8 cellular contexts compared by ENCODE assay signal in genomic region chr4:127964426-127965061, GRCh38. TPM values are rescaled to one million over a fixed set of nuclear protein-coding genes. Genes with fewer than 3 reads are reported as not detected.
DNase-seq lines count a peak whose midpoint lies in the region; ATAC-seq, FAIRE-seq and TF ChIP-seq lines count a peak whose summit lies in the region.
"Not testable (repeated sequence)": the region's sequence is repeated elsewhere in the genome, so short reads cannot be mapped to it uniquely, and the experiment has no call there.

No MANE protein-coding gene starts in this region.

- peaks cover 71% of the 10 kb centered on the region for H3K79me2 ChIP-seq in hepatocyte

- not testable (repeated sequence) for FAIRE-seq in pancreas (lab: Jason Lieb, UNC)

- peak overlapping the region; percentile 78 for H3K9ac ChIP-seq in HUES48 (ENCODE audit: low read depth, low read length)

- not testable (repeated sequence) for H3K27me3 ChIP-seq in HUES48 (ENCODE audit: control insufficient read depth, insufficient read depth, low read length); brain microvascular endothelial cell (replicated peaks); hepatocyte; pancreas; tibial nerve

- H3K9me3 Mint-ChIP-seq in T-helper 2 cell treated with Interferon-gamma antibody and Interleukin-4, amounts not matched to agents 5 μg/mL and 100 μg/mL, for 36 hours: not testable (repeated sequence)

- peak overlapping the region; percentile 94 for H3K27ac Mint-ChIP-seq in T-helper 2 cell treated with Interferon-gamma antibody and Interleukin-4, amounts not matched to agents 5 μg/mL and 100 μg/mL, for 36 hours

- H4K20me1 ChIP-seq in hepatocyte (ENCODE audit: insufficient read depth, poor library complexity, severe bottlenecking): not testable (repeated sequence)

- in situ Hi-C loops in brain microvascular endothelial cell (cut with HindIII; ENCODE audit: low pct_ligation_motif_present, low sequenced_read_pairs): not testable (repeated sequence)

- peak; percentile 35 for DNase-seq in T-helper 2 cell treated with Interferon-gamma antibody and Interleukin-4, amounts not matched to agents 5 μg/mL and 100 μg/mL, for 36 hours (ENCODE audit: low spot score)
- peak; percentile 43 for DNase-seq in brain microvascular endothelial cell
- DNase-seq in hepatocyte (ENCODE audit: low spot score); tibial nerve (ENCODE audit: low spot score in 2 of 2): not testable (repeated sequence)
- DNase-seq in pancreas: peak in 4 of 6 donors; percentile 20 to 82 (median 62)

- H3K4me3 ChIP-seq in HEK293 (ENCODE audit: low read depth, low read length) (peak overlapping the region; percentile 69), HUES48 (ENCODE audit: low read depth, low read length) (peak overlapping the region; percentile 82), brain microvascular endothelial cell (ENCODE audit: low read depth, low read length) (peak overlapping the region; percentile 99), hepatocyte (peak overlapping the region; percentile 68), pancreas (peak overlapping the region; percentile 87 to 95 (median 90)), tibial nerve (peak overlapping the region; percentile 86 to 99 (median 94))

- not testable (repeated sequence) for H3K9me3 ChIP-seq in HEK293 (ENCODE audit: control insufficient read depth, insufficient read depth, low read depth, low read length); HUES48 (ENCODE audit: control insufficient read depth, insufficient read depth, low read length); hepatocyte (ENCODE audit: low read depth); pancreas; tibial nerve

- POLR2A ChIA-PET in HEK293 (lab: Yijun Ruan, JAX): interaction anchor here (0.7 to 2.1 kb wide), 13 partner anchors 10 to 342 kb away, joined by 3 to 32 read pairs (median 4); partner anchors contain the start of genes INTU, LARP1B, PGRMC2 and PLK4

- peak overlapping the region; percentile 47; the same call in 1 of the 2 replicates for H3K27ac ChIP-seq in HEK293 (ENCODE audit: extremely low read depth, low read depth, low read length)
- H3K27ac ChIP-seq in HUES48 (ENCODE audit: low read depth, low read length): peak overlapping the region; percentile 87
- H3K27ac ChIP-seq in brain microvascular endothelial cell: peak overlapping the region; percentile 64
- H3K27ac ChIP-seq in hepatocyte: peak overlapping the region; percentile 94
- H3K27ac ChIP-seq in pancreas: peak overlapping the region; percentile 92 to 97 (median 94)
- peak overlapping the region; percentile 81 to 96 (median 94) for H3K27ac ChIP-seq in tibial nerve

- not testable (repeated sequence) for H3K27me3 Mint-ChIP-seq in T-helper 2 cell treated with Interferon-gamma antibody and Interleukin-4, amounts not matched to agents 5 μg/mL and 100 μg/mL, for 36 hours (ENCODE audit: low read depth)

- peak overlapping the region; percentile 83 for H3K4me2 ChIP-seq in hepatocyte

- not testable (repeated sequence) for H3K4me1 ChIP-seq in HEK293 (ENCODE audit: control insufficient read depth, insufficient read depth, low read length); HUES48 (ENCODE audit: control insufficient read depth, insufficient read depth, low read length); hepatocyte (ENCODE audit: insufficient read depth); pancreas
- peaks cover 0 to 23% (median 3%) of the 10 kb centered on the region in 4 donors for H3K4me1 ChIP-seq in tibial nerve

- H3K4me3 Mint-ChIP-seq in T-helper 2 cell treated with Interferon-gamma antibody and Interleukin-4, amounts not matched to agents 5 μg/mL and 100 μg/mL, for 36 hours: peak overlapping the region; percentile 95

- H3K9me2 ChIP-seq in hepatocyte (replicated peaks; ENCODE audit: insufficient read depth): not testable (repeated sequence)

- CTCF ChIA-PET in HEK293 (lab: Yijun Ruan, JAX): not testable (repeated sequence)

- peak overlapping the region; percentile 76 for H2AFZ ChIP-seq in hepatocyte

- TF ChIP-seq EP300 in tibial nerve (IDR thresholded peaks at IDR 0.05): not testable (repeated sequence)

- WGBS in hepatocyte (ENCODE audit: low lambda C conversion rate, missing lambda C conversion rate): 5% methylated on average over 40 of the region's 41 CpGs
- 0 to 2% methylated on average over 39 to 41 of the region's 41 CpGs for WGBS in pancreas, 2 donors
- WGBS in tibial nerve, 2 donors: 0% methylated on average over 18 of the region's 41 CpGs

- H3K36me3 Mint-ChIP-seq in T-helper 2 cell treated with Interferon-gamma antibody and Interleukin-4, amounts not matched to agents 5 μg/mL and 100 μg/mL, for 36 hours (ENCODE audit: low read depth): peaks cover 15% of the 10 kb centered on the region

- not testable (repeated sequence) for TF ChIP-seq CTCF in HEK293 (tag by site-specific recombination; IDR thresholded peaks at IDR 0.05); brain microvascular endothelial cell (IDR thresholded peaks at IDR 0.05; ENCODE audit: low read depth, low read length, missing control alignments); hepatocyte (IDR thresholded peaks at IDR 0.05; ENCODE audit: poor library complexity); pancreas (IDR thresholded peaks at IDR 0.05); tibial nerve (IDR thresholded peaks at IDR 0.05)

- H3K4me1 Mint-ChIP-seq in T-helper 2 cell treated with Interferon-gamma antibody and Interleukin-4, amounts not matched to agents 5 μg/mL and 100 μg/mL, for 36 hours (ENCODE audit: low read depth): peaks cover 30% of the 10 kb centered on the region

- peaks cover 0 to 13% of the 10 kb centered on the region in 2 experiments; a peak in 1 of 3 replicates for H3K36me3 ChIP-seq in HEK293 (ENCODE audit: control insufficient read depth in 2 of 2, insufficient read depth in 1 of 2, low read length in 2 of 2)
- H3K36me3 ChIP-seq in HUES48 (ENCODE audit: control insufficient read depth, insufficient read depth, low read length): peaks cover 13% of the 10 kb centered on the region
- H3K36me3 ChIP-seq in brain microvascular endothelial cell (replicated peaks); hepatocyte (replicated peaks; ENCODE audit: insufficient read depth, low read depth); pancreas; tibial nerve: not testable (repeated sequence)

- peak; percentile 22 for ATAC-seq in GM18511 (IDR thresholded peaks at IDR 0.05; ENCODE audit: unreplicated experiment)
- ATAC-seq in pancreas: peak; percentile 11 to 35 (median 22)

- not testable (repeated sequence) for TF ChIP-seq POLR2A in tibial nerve (IDR thresholded peaks at IDR 0.05)

- intact Hi-C loops in pancreas (cut with DNase I): not testable (repeated sequence)

TF ChIP-seq in HEK293, 187 proteins besides CTCF, POLR2A, EP300 and RAD21 (continues in another document):
- TF ChIP-seq KLF9 (tag by site-specific recombination; IDR thresholded peaks at IDR 0.05; ENCODE audit: low read depth) (peak; percentile 82), ZBTB6 (tag by site-specific recombination; IDR thresholded peaks at IDR 0.05) (0 out of 2 replicates have a peak, but pooled peaks have one; percentile 19), ZNF18 (tag by site-specific recombination; IDR thresholded peaks at IDR 0.05) (peak; percentile 69), ZFHX2 (tag by site-specific recombination; conservative IDR thresholded peaks at IDR 0.05) (peak; percentile 65), KLF16 (tag by site-specific recombination; IDR thresholded peaks at IDR 0.05) (0 out of 2 replicates have a peak, but pooled peaks have one; percentile 7), SCRT2 (tag by site-specific recombination; IDR thresholded peaks at IDR 0.05) (peak; percentile 67), YY1 (tag by site-specific recombination; IDR thresholded peaks at IDR 0.05) (peak; percentile 72; the same call in 1 of the 2 replicates)

RNA-seq across cellular contexts. Expression of gene MFSD8, which starts 0.4 kb away (rescaled TPM):
- total RNA-seq in hepatocyte (30.1 TPM in 2 replicates), pancreas (10 to 100 TPM; 10.8 to 15.8 (median 13.1) TPM), tibial nerve (10 to 100 TPM; 21.3 to 53.1 (median 31.5) TPM)
- polyA plus RNA-seq in hepatocyte (12.8 and 17.0 TPM in 2 replicates), pancreas (10 to 100 TPM; 13.5 to 18.4 TPM)

RNA-seq across cellular contexts. Expression of gene ABHD18, which starts 0.7 kb away (rescaled TPM):
- total RNA-seq in hepatocyte (9.0 and 14.4 TPM in 2 replicates), pancreas (1 to 10 TPM; 5.6 to 9.3 (median 8.8) TPM), tibial nerve (10 to 100 TPM in 2 of 4 donors, 1 to 10 TPM in 2; 8.0 to 17.7 (median 10.1) TPM)
- polyA plus RNA-seq in hepatocyte (6.8 and 8.6 TPM in 2 replicates), pancreas (1 to 10 TPM; 4.0 to 7.7 TPM)
